Comparison of ENCODE assay signal across 18 cellular contexts in the genomic region with DNA sequence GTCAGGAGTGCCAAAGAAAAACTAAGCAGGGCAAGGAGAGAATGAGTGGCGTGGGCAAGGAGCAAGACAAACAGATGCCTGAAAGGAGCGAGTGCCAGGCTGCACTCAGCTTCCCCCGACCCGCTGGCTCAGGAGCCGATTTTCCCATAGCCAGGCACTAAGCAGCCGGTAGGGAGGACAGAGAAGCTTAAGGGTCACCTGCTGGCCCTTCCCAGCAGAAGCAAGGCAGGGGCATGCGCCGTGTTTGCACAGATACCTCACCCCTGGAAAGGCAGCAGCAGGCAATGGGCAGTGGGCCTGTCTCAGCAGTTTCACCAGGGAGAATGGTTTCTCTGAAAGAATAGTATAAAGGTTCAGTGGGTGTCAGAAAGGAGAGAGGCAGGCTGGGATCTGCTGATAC.
DNase-seq lines count a peak whose midpoint lies in the region; ATAC-seq, FAIRE-seq and TF ChIP-seq lines count a peak whose summit lies in the region.
"Had no signal": no experiment of that assay in that cellular context is flagged by ENCODE, and none has a peak within 500 bp of the region (broad histone marks: within the 10 kb centered on the region; RNA-seq: fewer than 3 reads in every experiment).

No MANE protein-coding gene starts in this region.

- H3K36me3 Mint-ChIP-seq in stimulated activated naive CD8-positive, alpha-beta T cell treated with anti-CD3 and anti-CD28 coated beads, Interleukin-15, Interleukin-2, amounts not matched to agents 100 ng/mL and 50 ng/mL, for 24 hours (ENCODE audit: low read depth) = no peaks in the 10 kb centered on the region
- peaks cover 1% of the 10 kb centered on the region for H3K36me3 Mint-ChIP-seq in activated naive CD8-positive, alpha-beta T cell treated with anti-CD3 and anti-CD28 coated beads, Interleukin-2, amount 50 U/mL, for 24 hours (ENCODE audit: low read depth)
- H3K36me3 Mint-ChIP-seq in naive thymus-derived CD4-positive, alpha-beta T cell = peaks cover 0 to 3% (median 2%) of the 10 kb centered on the region in 5 donors

- no peak overlapping the region for H3K4me3 ChIP-seq in naive thymus-derived CD4-positive, alpha-beta T cell (ENCODE audit: low read length)
- H3K4me3 ChIP-seq in pancreas = no peak overlapping the region
- H3K4me3 ChIP-seq: prostate gland had no signal

- no peak for TF ChIP-seq CTCF in pancreas (IDR thresholded peaks at IDR 0.05)

- no peaks in the 10 kb centered on the region for H3K27me3 ChIP-seq in naive thymus-derived CD4-positive, alpha-beta T cell (ENCODE audit: control insufficient read depth in 2 of 2, insufficient read depth in 2 of 2, low read length in 2 of 2)
- no peaks in the 10 kb centered on the region for H3K27me3 ChIP-seq in pancreas

- no peak overlapping the region for H3K27ac ChIP-seq in naive thymus-derived CD4-positive, alpha-beta T cell (ENCODE audit: low read depth, low read length)
- no peak overlapping the region for H3K27ac ChIP-seq in pancreas
- H3K27ac ChIP-seq: prostate gland, stomach had no signal

- no peak for FAIRE-seq in pancreas (lab: Jason Lieb, UNC)
- FAIRE-seq: GM19239, HepG2 had no signal

- H3K36me3 ChIP-seq in naive thymus-derived CD4-positive, alpha-beta T cell (ENCODE audit: control insufficient read depth in 2 of 3, insufficient read depth in 3 of 3, low read length in 3 of 3) = no peaks in the 10 kb centered on the region
- H3K36me3 ChIP-seq in pancreas = no peaks in the 10 kb centered on the region
- H3K36me3 ChIP-seq: prostate gland had no signal

- DNase-seq in stimulated activated naive CD8-positive, alpha-beta T cell treated with anti-CD3 and anti-CD28 coated beads, Interleukin-15, Interleukin-2, amounts not matched to agents 100 U/mL and 50 U/mL, for 24 hours = no peak
- DNase-seq in activated naive CD8-positive, alpha-beta T cell treated with anti-CD3 and anti-CD28 coated beads, Interleukin-2, amount 50 U/mL, for 24 hours = no peak
- no peak for DNase-seq in naive thymus-derived CD4-positive, alpha-beta T cell
- no peak for DNase-seq in left colon
- DNase-seq in pancreas = no peak
- DNase-seq: DMS153, HFFc6, kidney glomerular epithelial cell, NCI-H187 treated with DMSO at 0.1 percent for 48 hours, NCI-H526, stomach had no signal

- no peaks in the 10 kb centered on the region for H3K9me3 ChIP-seq in naive thymus-derived CD4-positive, alpha-beta T cell (ENCODE audit: control insufficient read depth in 2 of 3, low read length in 3 of 3)
- no peaks in the 10 kb centered on the region for H3K9me3 ChIP-seq in pancreas
- H3K9me3 ChIP-seq: prostate gland, stomach had no signal

- H3K4me1 Mint-ChIP-seq in stimulated activated naive CD8-positive, alpha-beta T cell treated with anti-CD3 and anti-CD28 coated beads, Interleukin-15, Interleukin-2, amounts not matched to agents 100 ng/mL and 50 ng/mL, for 24 hours (ENCODE audit: low read depth) = peaks cover 34% of the 10 kb centered on the region
- peaks cover 36% of the 10 kb centered on the region for H3K4me1 Mint-ChIP-seq in activated naive CD8-positive, alpha-beta T cell treated with anti-CD3 and anti-CD28 coated beads, Interleukin-2, amount 50 U/mL, for 24 hours
- H3K4me1 Mint-ChIP-seq in naive thymus-derived CD4-positive, alpha-beta T cell = peaks cover 36 to 57% (median 49%) of the 10 kb centered on the region in 7 donors

- no peaks in the 10 kb centered on the region for H3K27me3 Mint-ChIP-seq in stimulated activated naive CD8-positive, alpha-beta T cell treated with anti-CD3 and anti-CD28 coated beads, Interleukin-15, Interleukin-2, amounts not matched to agents 100 ng/mL and 50 ng/mL, for 24 hours
- no peaks in the 10 kb centered on the region for H3K27me3 Mint-ChIP-seq in activated naive CD8-positive, alpha-beta T cell treated with anti-CD3 and anti-CD28 coated beads, Interleukin-2, amount 50 U/mL, for 24 hours
- peaks cover 0 to 6% (median 0%) of the 10 kb centered on the region in 5 donors for H3K27me3 Mint-ChIP-seq in naive thymus-derived CD4-positive, alpha-beta T cell

- CTCF ChIA-PET in naive thymus-derived CD4-positive, alpha-beta T cell (lab: Charles Lee) = interaction anchor here (3.6 kb wide), 1 partner anchor 95 kb away, joined by 25 read pairs; no protein-coding TSS in a partner anchor

- H3K27ac Mint-ChIP-seq in stimulated activated naive CD8-positive, alpha-beta T cell treated with anti-CD3 and anti-CD28 coated beads, Interleukin-15, Interleukin-2, amounts not matched to agents 100 ng/mL and 50 ng/mL, for 24 hours = no peak overlapping the region
- no peak overlapping the region for H3K27ac Mint-ChIP-seq in activated naive CD8-positive, alpha-beta T cell treated with anti-CD3 and anti-CD28 coated beads, Interleukin-2, amount 50 U/mL, for 24 hours
- H3K27ac Mint-ChIP-seq in naive thymus-derived CD4-positive, alpha-beta T cell = peak overlapping the region in 8 of 9 donors; percentile 38 to 93 (median 86)
- H3K27ac Mint-ChIP-seq: dendritic cell treated with granulocyte-macrophage colony-stimulating factor and Interleukin-4, amounts not matched to agents 40 ng/mL and 50 ng/mL, for 4 days; HFFc6 had no signal

- POLR2A ChIA-PET in naive thymus-derived CD4-positive, alpha-beta T cell (lab: Charles Lee) = interaction anchor here (1.3 to 2.9 kb wide), 3 partner anchors 100 to 123 kb away, joined by 4 to 41 read pairs (median 17); a partner anchor contains a TSS

- H3K4me3 Mint-ChIP-seq in stimulated activated naive CD8-positive, alpha-beta T cell treated with anti-CD3 and anti-CD28 coated beads, Interleukin-15, Interleukin-2, amounts not matched to agents 100 ng/mL and 50 ng/mL, for 24 hours = peak overlapping the region; percentile 84
- H3K4me3 Mint-ChIP-seq in activated naive CD8-positive, alpha-beta T cell treated with anti-CD3 and anti-CD28 coated beads, Interleukin-2, amount 50 U/mL, for 24 hours = peak overlapping the region; percentile 18
- H3K4me3 Mint-ChIP-seq in naive thymus-derived CD4-positive, alpha-beta T cell = peak overlapping the region; percentile 66 to 100 (median 92)

- peaks cover 15 to 22% of the 10 kb centered on the region in 2 donors for H3K4me1 ChIP-seq in naive thymus-derived CD4-positive, alpha-beta T cell (ENCODE audit: control insufficient read depth in 2 of 2, insufficient read depth in 2 of 2, low read length in 2 of 2)
- H3K4me1 ChIP-seq in pancreas = no peaks in the 10 kb centered on the region
- H3K4me1 ChIP-seq: prostate gland had no signal

- no peaks in the 10 kb centered on the region for H3K9me3 Mint-ChIP-seq in stimulated activated naive CD8-positive, alpha-beta T cell treated with anti-CD3 and anti-CD28 coated beads, Interleukin-15, Interleukin-2, amounts not matched to agents 100 ng/mL and 50 ng/mL, for 24 hours
- no peaks in the 10 kb centered on the region for H3K9me3 Mint-ChIP-seq in activated naive CD8-positive, alpha-beta T cell treated with anti-CD3 and anti-CD28 coated beads, Interleukin-2, amount 50 U/mL, for 24 hours
- H3K9me3 Mint-ChIP-seq in naive thymus-derived CD4-positive, alpha-beta T cell = no peaks in the 10 kb centered on the region
- H3K9me3 Mint-ChIP-seq: dendritic cell treated with granulocyte-macrophage colony-stimulating factor and Interleukin-4, amounts not matched to agents 40 ng/mL and 50 ng/mL, for 4 days; HFFc6 had no signal

- intact Hi-C loops in naive thymus-derived CD4-positive, alpha-beta T cell (cut with micrococcal nuclease) = loop anchor here (2.0 to 5.0 kb wide), 2 partner anchors 187 to 201 kb away; a partner anchor contains a TSS
- intact Hi-C loops in left colon (cut with DNase I, micrococcal nuclease) = no loop called here
- intact Hi-C loops in pancreas (cut with DNase I) = no loop called here

- 70 to 73% methylated on average over 8 of the region's 8 CpGs for WGBS in pancreas, 2 donors

- ATAC-seq in stimulated activated naive CD8-positive, alpha-beta T cell treated with anti-CD3 and anti-CD28 coated beads, Interleukin-15, Interleukin-2, amounts not matched to agents 100 U/mL and 50 U/mL, for 24 hours = no peak
- no peak for ATAC-seq in activated naive CD8-positive, alpha-beta T cell treated with anti-CD3 and anti-CD28 coated beads, Interleukin-2, amount 50 U/mL, for 24 hours
- ATAC-seq in naive thymus-derived CD4-positive, alpha-beta T cell = no peak
- ATAC-seq in left colon (no peak), HG03354 (IDR thresholded peaks at IDR 0.05; ENCODE audit: poor library complexity, severe bottlenecking, unreplicated experiment) (no peak), pancreas (no peak)
- ATAC-seq: HepG2, SK-N-SH treated with all-trans-retinoic acid at 6 μM for 48 hours had no signal

Comparison
In these comparisons a context has a peak if more than half of its experiments do, and no peak if none do; other contexts are left out.
1. H3K27ac Mint-ChIP-seq: peak in naive thymus-derived CD4-positive, alpha-beta T cell (8 of 9); none in stimulated activated naive CD8-positive, alpha-beta T cell treated with anti-CD3 and anti-CD28 coated beads, Interleukin-15, Interleukin-2, amounts not matched to agents 100 ng/mL and 50 ng/mL, for 24 hours (single experiment) and activated naive CD8-positive, alpha-beta T cell treated with anti-CD3 and anti-CD28 coated beads, Interleukin-2, amount 50 U/mL, for 24 hours (single experiment).
2. H3K4me3 Mint-ChIP-seq: peak in every context shown above with its lines; median percentile 92 in naive thymus-derived CD4-positive, alpha-beta T cell; 84 in stimulated activated naive CD8-positive, alpha-beta T cell treated with anti-CD3 and anti-CD28 coated beads, Interleukin-15, Interleukin-2, amounts not matched to agents 100 ng/mL and 50 ng/mL, for 24 hours; 18 in activated naive CD8-positive, alpha-beta T cell treated with anti-CD3 and anti-CD28 coated beads, Interleukin-2, amount 50 U/mL, for 24 hours.
3. intact Hi-C loops: an anchor here in naive thymus-derived CD4-positive, alpha-beta T cell (2.0 to 5.0 kb wide); none called in left colon and pancreas.